ENCODE assay signal across 8 cellular contexts in genomic region chr9:15485836-15486678, GRCh38. TPM values are rescaled to one million over a fixed set of nuclear protein-coding genes. Genes with fewer than 3 reads are reported as not detected.
A peak's percentile ranks its signal among the peaks of the same experiment; 100 is the strongest.
DNase-seq lines count a peak whose midpoint lies in the region; ATAC-seq and TF ChIP-seq lines count a peak whose summit lies in the region.

No MANE protein-coding gene starts in this region.

- peak; percentile 53 for TF ChIP-seq CTCF in left ventricle myocardium inferior (IDR thresholded peaks at IDR 0.05; ENCODE audit: borderline replicate concordance)
- peak; percentile 33 for TF ChIP-seq CTCF in SU-DHL-6 (IDR thresholded peaks at IDR 0.05; ENCODE audit: insufficient read depth, low read length, poor library complexity, severe bottlenecking)
- peak; percentile 59 for TF ChIP-seq CTCF in fibroblast of the aortic adventitia (IDR thresholded peaks at IDR 0.05; ENCODE audit: insufficient read depth, low read length)
- peak in 4 of 6 experiments; percentile 10 to 37 (median 18) for TF ChIP-seq CTCF in upper lobe of left lung (IDR thresholded peaks at IDR 0.05)

- no peak overlapping the region for H3K4me3 ChIP-seq in left ventricle myocardium inferior
- no peak overlapping the region for H3K4me3 ChIP-seq in SU-DHL-6 (ENCODE audit: insufficient read depth, low read length, poor library complexity, severe bottlenecking)
- H3K4me3 ChIP-seq in fibroblast of the aortic adventitia (ENCODE audit: low read depth, low read length), result no peak overlapping the region
- H3K4me3 ChIP-seq in upper lobe of left lung, result no peak overlapping the region

- H3K9me3 ChIP-seq in left ventricle myocardium inferior (replicated peaks) (no peaks in the 10 kb centered on the region), SU-DHL-6 (ENCODE audit: insufficient read depth, low read length) (no peaks in the 10 kb centered on the region), upper lobe of left lung (no peaks in the 10 kb centered on the region)

- H3F3A ChIP-seq in SU-DHL-6 (ENCODE audit: insufficient read depth), result peaks cover 17% of the 10 kb centered on the region; the same call in 1 of the 2 replicates

- no peak for DNase-seq in left ventricle myocardium inferior
- DNase-seq in left cardiac atrium, result no peak
- DNase-seq in fibroblast of the aortic adventitia (ENCODE audit: low read depth), result peak; percentile 45
- DNase-seq in upper lobe of left lung, result no peak
- DNase-seq in NCI-H1436 (lab: John Stamatoyannopoulos, UW), result no peak
- no peak for DNase-seq in GOT3 (lab: John Stamatoyannopoulos, UW)

- H3K27me3 ChIP-seq in left ventricle myocardium inferior (ENCODE audit: low read depth), result no peaks in the 10 kb centered on the region
- no peaks in the 10 kb centered on the region for H3K27me3 ChIP-seq in SU-DHL-6 (ENCODE audit: low read length)
- no peaks in the 10 kb centered on the region for H3K27me3 ChIP-seq in upper lobe of left lung

- ATAC-seq in left cardiac atrium (no peak), upper lobe of left lung (ENCODE audit: low FRiP score in 2 of 2) (no peak), GM19328 (IDR thresholded peaks at IDR 0.05; ENCODE audit: unreplicated experiment) (no peak)

- H3K9ac ChIP-seq in SU-DHL-6 (ENCODE audit: low read length), result no peak overlapping the region

- 64 to 65% methylated on average over 2 of the region's 2 CpGs for WGBS in upper lobe of left lung, 2 donors

- TF ChIP-seq EP300 in upper lobe of left lung (IDR thresholded peaks at IDR 0.05), result no peak

- H3K27ac ChIP-seq in left ventricle myocardium inferior (replicated peaks), result no peak overlapping the region
- no peak overlapping the region for H3K27ac ChIP-seq in SU-DHL-6 (ENCODE audit: low read depth, low read length)
- no peak overlapping the region for H3K27ac ChIP-seq in upper lobe of left lung

- peaks cover 21% of the 10 kb centered on the region; the same call in 1 of the 2 replicates for H4K20me1 ChIP-seq in SU-DHL-6 (ENCODE audit: low read depth, low read length)

- H3K4me1 ChIP-seq in left ventricle myocardium inferior, result no peaks in the 10 kb centered on the region
- no peaks in the 10 kb centered on the region for H3K4me1 ChIP-seq in upper lobe of left lung

- H2AFZ ChIP-seq in SU-DHL-6 (ENCODE audit: low read depth, low read length, severe bottlenecking), result no peak overlapping the region

- H3K79me2 ChIP-seq in SU-DHL-6 (ENCODE audit: insufficient read depth, low read length), result peaks cover 43% of the 10 kb centered on the region

- intact Hi-C loops in left ventricle myocardium inferior (cut with micrococcal nuclease) (no loop called here), left cardiac atrium (cut with DNase I) (no loop called here)

- no peak for TF ChIP-seq POLR2A in upper lobe of left lung (IDR thresholded peaks at IDR 0.05)

- no peaks in the 10 kb centered on the region for H3K9me2 ChIP-seq in SU-DHL-6 (replicated peaks; ENCODE audit: insufficient read depth, low read length)

- H3K36me3 ChIP-seq in left ventricle myocardium inferior, result peaks cover 17% of the 10 kb centered on the region
- peaks cover 45% of the 10 kb centered on the region for H3K36me3 ChIP-seq in SU-DHL-6 (ENCODE audit: low read length)
- H3K36me3 ChIP-seq in upper lobe of left lung, result peaks cover 0 to 50% (median 6%) of the 10 kb centered on the region in 4 donors

- no peak overlapping the region for H3K4me2 ChIP-seq in SU-DHL-6 (ENCODE audit: low read depth, low read length, poor library complexity, severe bottlenecking)

RNA-seq across cellular contexts. Expression of gene PSIP1, which starts 24.7 kb away (rescaled TPM):
- total RNA-seq in left ventricle myocardium inferior (22.5 TPM), left cardiac atrium (10 to 100 TPM; 23.6 to 29.1 TPM), fibroblast of the aortic adventitia (ENCODE audit: low replicate concordance) (66.2 and 108 TPM in 2 replicates), upper lobe of left lung (10 to 100 TPM; 22.5 to 57.9 (median 27.8) TPM)
